12 cellular contexts compared by ENCODE assay signal in the genomic region with DNA sequence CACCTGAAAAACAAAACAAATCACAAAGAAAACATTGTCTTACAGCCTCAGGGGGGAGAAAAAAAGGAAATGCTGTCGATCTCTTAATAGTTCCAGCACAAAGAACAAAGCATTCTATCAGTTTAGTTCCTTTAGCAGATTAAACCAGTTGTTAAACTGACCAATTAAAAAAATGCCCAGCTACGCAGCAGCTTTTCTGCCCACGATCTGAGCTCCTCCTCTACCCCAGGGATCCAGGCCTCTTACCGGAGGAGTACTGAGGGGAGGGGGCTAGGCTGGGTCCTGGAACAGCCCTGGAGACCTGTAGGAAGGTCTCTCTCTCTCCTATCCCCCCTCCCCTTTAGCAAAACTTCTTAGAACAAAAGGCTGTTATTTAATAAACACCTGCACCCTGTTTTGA. TPM values are rescaled to one million over a fixed set of nuclear protein-coding genes. Genes with fewer than 3 reads are reported as not detected.
DNase-seq lines count a peak whose midpoint lies in the region; ATAC-seq, FAIRE-seq and TF ChIP-seq lines count a peak whose summit lies in the region.
"Had no signal": no experiment of that assay in that cellular context is flagged by ENCODE, and none has a peak within 500 bp of the region (broad histone marks: within the 10 kb centered on the region; RNA-seq: fewer than 3 reads in every experiment).

No MANE protein-coding gene starts in this region.

- peaks cover 53% of the 10 kb centered on the region for H3K4me1 Mint-ChIP-seq in HFFc6 (ENCODE audit: low read depth)

- in situ Hi-C loops in K562 (cut with MboI) = no loop called here

- H2AFZ ChIP-seq in K562 (ENCODE audit: low read depth, low read length) (0 out of 2 replicates have a peak overlapping the region, but pooled peaks have one; percentile 6), keratinocyte (ENCODE audit: control insufficient read depth, low read length) (no peak overlapping the region), Karpas-422 (ENCODE audit: low read length) (no peak overlapping the region)

- H4K20me1 ChIP-seq in K562 (replicated peaks; ENCODE audit: control insufficient read depth, insufficient read depth, low read length) (no peaks in the 10 kb centered on the region), keratinocyte (ENCODE audit: control insufficient read depth, extremely low read depth, insufficient read depth, low read length) (no peaks in the 10 kb centered on the region), Karpas-422 (ENCODE audit: insufficient read depth, low read depth, low read length) (no peaks in the 10 kb centered on the region)

- no peak overlapping the region for H3K4me3 Mint-ChIP-seq in HFFc6
- H3K4me3 Mint-ChIP-seq: activated CD8-positive, alpha-beta T cell treated with anti-CD3 and anti-CD28 coated beads, Interleukin-2, amount 10 ng/mL, durations not matched to agents 7 days and 5 days; CD4-positive, alpha-beta T cell had no signal

- H3K27ac ChIP-seq in K562 (ENCODE audit: extremely low read depth, low read depth, low read length) = no peak overlapping the region
- H3K27ac ChIP-seq in keratinocyte (ENCODE audit: control insufficient read depth, insufficient read depth, low read length) = peak overlapping the region; percentile 82
- peak overlapping the region in 4 of 8 donors; percentile 4 to 36 (median 24) for H3K27ac ChIP-seq in spleen
- H3K27ac ChIP-seq in Karpas-422 (ENCODE audit: low read length) = no peak overlapping the region

- H3K4me3 ChIP-seq in K562 (no peak overlapping the region), keratinocyte (ENCODE audit: control insufficient read depth in 2 of 3, extremely low read depth in 1 of 3, insufficient read depth in 2 of 3, low read depth in 1 of 3, low read length in 3 of 3) (peak overlapping the region in 1 of 3 experiments; percentile 40), spleen (no peak overlapping the region), Karpas-422 (ENCODE audit: low read length) (no peak overlapping the region)

- H3K79me2 ChIP-seq in K562 (ENCODE audit: control insufficient read depth, insufficient read depth, low read length) (no peaks in the 10 kb centered on the region), keratinocyte (ENCODE audit: control insufficient read depth, insufficient read depth, low read length) (peaks cover 92% of the 10 kb centered on the region), Karpas-422 (ENCODE audit: low read length) (no peaks in the 10 kb centered on the region)

- no peak for FAIRE-seq in K562 (lab: Jason Lieb, UNC)
- no peak for FAIRE-seq in keratinocyte (lab: Jason Lieb, UNC)

- peaks cover 5% of the 10 kb centered on the region for H3K36me3 Mint-ChIP-seq in HFFc6 (ENCODE audit: low read depth)

- dilution Hi-C loops in keratinocyte (cut with MboI; ENCODE audit: extremely low pct_ligation_motif_present, low sequenced_read_pairs) = no loop called here

- WGBS in K562 (ENCODE audit: insufficient coverage, low coverage, missing lambda C conversion rate) = 34% methylated on average over 4 of the region's 4 CpGs
- WGBS in spleen, 5 donors = 66 to 80% (median 73%) methylated on average over 4 of the region's 4 CpGs

- BruUV-seq in K562 (replicated peaks; lab: Mats Ljungman, UMichigan) = no TSS peak

- POLR2A ChIA-PET in K562 (lab: Yijun Ruan, JAX) = interaction anchor here (0.6 to 1.6 kb wide), 5 partner anchors 29 to 1175 kb away, joined by 3 to 5 read pairs (median 3); no protein-coding TSS in a partner anchor

- DNase-seq in HFFc6 (no peak), K562 (ENCODE audit: extremely low read depth in 1 of 4, low spot score in 3 of 4) (no peak), keratinocyte (ENCODE audit: low read depth, low spot score) (no peak), spleen (peak; percentile 2), Karpas-422 (no peak), NCI-H1694 treated with DMSO at 0.1 percent for 48 hours (lab: John Stamatoyannopoulos, UW) (no peak)
- DNase-seq in stimulated activated CD4-positive, alpha-beta T cell treated with anti-CD3 and anti-CD28 coated beads, Interleukin-4, amount 100 ng/mL, for 1 hour = no peak
- DNase-seq: activated CD8-positive, alpha-beta T cell treated with anti-CD3 and anti-CD28 coated beads, Interleukin-2, amount 10 ng/mL, durations not matched to agents 7 days and 5 days; CD4-positive, alpha-beta T cell; left colon; stimulated activated naive CD4-positive, alpha-beta T cell had no signal

- CTCF ChIA-PET in K562 (lab: Yijun Ruan, JAX; ENCODE audit: low intra/inter-chr PET ratio) = no interaction called here

- no peaks in the 10 kb centered on the region; the same call in 1 of the 2 replicates for H3K27me3 Mint-ChIP-seq in HFFc6 (ENCODE audit: insufficient read depth)
- H3K27me3 Mint-ChIP-seq: CD4-positive, alpha-beta T cell had no signal

- H3K27ac Mint-ChIP-seq in HFFc6 = peak overlapping the region; percentile 34; the same call in 1 of the 2 replicates
- H3K27ac Mint-ChIP-seq: activated CD8-positive, alpha-beta T cell treated with anti-CD3 and anti-CD28 coated beads, Interleukin-2, amount 10 ng/mL, durations not matched to agents 7 days and 5 days; CD4-positive, alpha-beta T cell had no signal

- TF ChIP-seq POLR2A in K562 (conservative IDR thresholded peaks at IDR 0.05) (no peak), spleen (IDR thresholded peaks at IDR 0.05) (no peak)

- H3K27me3 ChIP-seq in K562 (ENCODE audit: control insufficient read depth in 2 of 2, insufficient read depth in 2 of 2, low read length in 2 of 2) (peaks cover 0 to 3% of the 10 kb centered on the region in 2 experiments; a peak in 2 of 5 replicates), keratinocyte (ENCODE audit: control insufficient read depth, extremely low read depth, insufficient read depth, low read length) (no peaks in the 10 kb centered on the region), spleen (replicated peaks in 1 of 7) (no peaks in the 10 kb centered on the region), Karpas-422 (ENCODE audit: low read length) (no peaks in the 10 kb centered on the region)

- no peak for ATAC-seq in K562
- ATAC-seq in HG02763 (IDR thresholded peaks at IDR 0.05; ENCODE audit: unreplicated experiment) = no peak
- ATAC-seq: activated CD8-positive, alpha-beta T cell treated with anti-CD3 and anti-CD28 coated beads, Interleukin-2, amount 10 ng/mL, durations not matched to agents 7 days and 5 days had no signal

- no peaks in the 10 kb centered on the region for H3K9me3 Mint-ChIP-seq in HFFc6
- H3K9me3 Mint-ChIP-seq: CD4-positive, alpha-beta T cell had no signal

- H3K4me1 ChIP-seq in K562 (replicated peaks in 1 of 2; ENCODE audit: control insufficient read depth in 2 of 2, insufficient read depth in 2 of 2, low read length in 2 of 2) = peaks cover 3 to 4% of the 10 kb centered on the region in 2 experiments; a peak in 3 of 5 replicates
- H3K4me1 ChIP-seq in keratinocyte (ENCODE audit: control insufficient read depth, extremely low read depth, insufficient read depth, low read length) = peaks cover 62% of the 10 kb centered on the region
- peaks cover 0 to 22% (median 6%) of the 10 kb centered on the region in 6 donors for H3K4me1 ChIP-seq in spleen
- peaks cover 11% of the 10 kb centered on the region for H3K4me1 ChIP-seq in Karpas-422 (ENCODE audit: low read length)

- no peak overlapping the region for H3K4me2 ChIP-seq in K562 (ENCODE audit: insufficient read depth, low read length)
- H3K4me2 ChIP-seq in keratinocyte (ENCODE audit: control insufficient read depth, extremely low read depth, insufficient read depth, low read depth, low read length) = peak overlapping the region; percentile 39
- H3K4me2 ChIP-seq in Karpas-422 (ENCODE audit: low read depth, low read length, poor library complexity, severe bottlenecking) = no peak overlapping the region

- no peak for TF ChIP-seq CTCF in HFFc6 (IDR thresholded peaks at IDR 0.05)
- no peak for TF ChIP-seq CTCF in K562 (IDR thresholded peaks at IDR 0.05 in 2 of 3, conservative IDR thresholded peaks at IDR 0.05 in 1 of 3; ENCODE audit: insufficient read depth in 2 of 3, low read depth in 1 of 3, low read length in 3 of 3)
- TF ChIP-seq CTCF in keratinocyte (optimal IDR thresholded peaks at IDR 0.05 in 1 of 3, IDR thresholded peaks at IDR 0.05 in 1 of 3, conservative IDR thresholded peaks at IDR 0.05 in 1 of 3; ENCODE audit: extremely low read depth in 1 of 3, insufficient read depth in 2 of 3, low read length in 3 of 3) = no peak
- no peak for TF ChIP-seq CTCF in spleen (IDR thresholded peaks at IDR 0.05 in 8 of 11, conservative IDR thresholded peaks at IDR 0.05 in 3 of 11)

- H3K9ac ChIP-seq in K562 (ENCODE audit: insufficient read depth in 1 of 2, low read depth in 2 of 2, low read length in 2 of 2) (no peak overlapping the region), keratinocyte (ENCODE audit: control insufficient read depth, extremely low read depth, insufficient read depth, low read length) (peak overlapping the region; percentile 61), Karpas-422 (ENCODE audit: low read length) (no peak overlapping the region)

- intact Hi-C loops in K562 (cut with micrococcal nuclease) (no loop called here), spleen (cut with DNase I; ENCODE audit: low total_unique reads) (no loop called here)

- peaks cover 3% of the 10 kb centered on the region for H3K9me1 ChIP-seq in K562 (ENCODE audit: control insufficient read depth, insufficient read depth, low read length)
- H3K9me1 ChIP-seq in keratinocyte (ENCODE audit: control insufficient read depth, extremely low read depth, insufficient read depth, low read length) = no peaks in the 10 kb centered on the region

- TF ChIP-seq EP300 in K562 (IDR thresholded peaks at IDR 0.05; ENCODE audit: low read length) = no peak

- H3K9me3 ChIP-seq in K562 (replicated peaks; ENCODE audit: control insufficient read depth, insufficient read depth, low read depth, low read length) (no peaks in the 10 kb centered on the region), keratinocyte (ENCODE audit: control insufficient read depth, low read depth, low read length) (no peaks in the 10 kb centered on the region), spleen (no peaks in the 10 kb centered on the region), Karpas-422 (ENCODE audit: low read length) (no peaks in the 10 kb centered on the region)

- TF ChIP-seq RAD21 in K562 (CRISPR knock-in tag; conservative IDR thresholded peaks at IDR 0.05 in 1 of 2, IDR thresholded peaks at IDR 0.05 in 1 of 2) = no peak

- H3K9me2 ChIP-seq in Karpas-422 (replicated peaks; ENCODE audit: insufficient read depth, low read length) = no peaks in the 10 kb centered on the region

- H3K36me3 ChIP-seq in K562 (ENCODE audit: control insufficient read depth, insufficient read depth, low read length) = no peaks in the 10 kb centered on the region
- no peaks in the 10 kb centered on the region for H3K36me3 ChIP-seq in keratinocyte (ENCODE audit: control insufficient read depth in 2 of 2, extremely low read depth in 1 of 2, insufficient read depth in 2 of 2, low read length in 2 of 2)
- no peaks in the 10 kb centered on the region for H3K36me3 ChIP-seq in spleen
- H3K36me3 ChIP-seq in Karpas-422 (ENCODE audit: insufficient read depth, low read length) = no peaks in the 10 kb centered on the region

RNA-seq across cellular contexts. Expression of a gene that starts 13.4 kb away (rescaled TPM):
- total RNA-seq in HFFc6 (2021; fragmentation: NEBNext Ultra II Directional; extraction: Animal tissue kit (Norgen Biotek cat#: 25700)) = 100 to 1,000 TPM in 1 of 6 experiments, 10 to 100 TPM in 5; 62.8 to 115 (median 66.7) TPM
- 22.2 and 40.3 TPM in 2 replicates for total RNA-seq in K562 (2011; cell fraction: chromatin; rRNA removed; ENCODE audit: low replicate concordance)
- total RNA-seq in K562 (2011; cell fraction: nucleolus; rRNA removed) = 21.8 and 28.2 TPM in 2 replicates
- total RNA-seq in K562 (2011; cell fraction: nucleoplasm; rRNA removed) = 25.1 and 31.5 TPM in 2 replicates
- total RNA-seq in K562 (2014; rRNA removed) = 4.2 and 5.5 TPM in 2 replicates
- 2.8 and 3.6 TPM in 2 replicates for total RNA-seq in K562 (2014; rRNA removed; fragmentation: Illumina TruSeq; extraction: Trizol)
- 3.8 and 4.5 TPM in 2 replicates for total RNA-seq in K562 (2015; rRNA removed; fragmentation: Illumina TruSeq; extraction: Trizol)
- total RNA-seq in K562 (2021) = 6.8 and 7.3 TPM in 2 replicates
- polyA plus RNA-seq in K562 (2011; rRNA removed) = 5.2 and 11.2 TPM in 2 replicates
- polyA plus RNA-seq in K562 (2011; cell fraction: cytosol; rRNA removed) = 7.6 and 9.5 TPM in 2 replicates
- polyA plus RNA-seq in K562 (2011; cell fraction: nucleus; rRNA removed) = 20.2 and 31.7 TPM in 2 replicates
- polyA plus RNA-seq in K562 (2012) = 6.4 and 11.6 TPM in 2 replicates
- 3.9 and 4.6 TPM in 2 replicates for polyA plus RNA-seq in K562 (2014; fragmentation: Illumina TruSeq; extraction: Trizol)
- under 1 TPM; 0.20 to 0.24 TPM for polyA plus RNA-seq in K562 (2014; fragmentation: Nextera tagmentation; extraction: Ambion mirVana)
- 4.2 and 4.7 TPM in 2 replicates for polyA plus RNA-seq in K562 (2014; rRNA removed)
- 6.3 and 6.5 TPM in 2 replicates for polyA minus RNA-seq in K562 (2011; rRNA and poly(A)+ RNA removed)
- 6.1 and 9.0 TPM in 2 replicates for polyA minus RNA-seq in K562 (2011; cell fraction: cytosol; rRNA and poly(A)+ RNA removed)
- 7.5 and 12.9 TPM in 2 replicates for polyA minus RNA-seq in K562 (2011; cell fraction: nucleus; rRNA and poly(A)+ RNA removed)
- polyA plus RNA-seq in keratinocyte = 58.8 to 88.8 TPM (median 81.0 TPM) in 3 replicates
- 20.5 TPM for polyA plus RNA-seq in keratinocyte (2011; ENCODE audit: low read depth)
- 21.2 and 28.8 TPM in 2 replicates for polyA plus RNA-seq in keratinocyte (2011; cell fraction: cytosol; rRNA removed)
- 174 and 213 TPM in 2 replicates for polyA plus RNA-seq in keratinocyte (2011; cell fraction: nucleus; rRNA removed)
- 65.4 and 87.7 TPM in 2 replicates for polyA plus RNA-seq in keratinocyte (2012; ENCODE audit: low replicate concordance)
- 137 to 183 TPM (median 148 TPM) in 3 replicates for polyA minus RNA-seq in keratinocyte
- 114 TPM for polyA minus RNA-seq in keratinocyte (2011; cell fraction: cytosol; rRNA and poly(A)+ RNA removed)
- 207 and 218 TPM in 2 replicates for polyA minus RNA-seq in keratinocyte (2011; cell fraction: nucleus; rRNA and poly(A)+ RNA removed)
- 10 to 100 TPM; 20.4 to 66.4 (median 35.1) TPM for total RNA-seq in spleen
- polyA plus RNA-seq in spleen = 10 to 100 TPM in 1 of 3 donors, 1 to 10 TPM in 2; 6.0 to 13.0 (median 8.7) TPM
- total RNA-seq in Karpas-422 (2014; rRNA removed; shearing (Covaris generic); ENCODE audit: low replicate concordance) = 3.3 and 5.3 TPM in 2 replicates

RNA-seq across cellular contexts. Expression of a gene that starts 30.0 kb away (rescaled TPM):
- total RNA-seq in HFFc6 (2021; fragmentation: NEBNext Ultra II Directional; extraction: Animal tissue kit (Norgen Biotek cat#: 25700)) = 10 to 100 TPM; 10.7 to 12.6 (median 11.8) TPM
- total RNA-seq in K562 (2011; cell fraction: chromatin; rRNA removed; ENCODE audit: low replicate concordance) = 66.5 and 104 TPM in 2 replicates
- 57.0 and 62.8 TPM in 2 replicates for total RNA-seq in K562 (2011; cell fraction: nucleolus; rRNA removed)
- 55.2 and 63.2 TPM in 2 replicates for total RNA-seq in K562 (2011; cell fraction: nucleoplasm; rRNA removed)
- total RNA-seq in K562 (2014; rRNA removed) (7.8 and 8.2 TPM in 2 replicates), K562 (2014; rRNA removed; fragmentation: Illumina TruSeq; extraction: Trizol) (3.5 and 5.9 TPM in 2 replicates), K562 (2015; rRNA removed; fragmentation: Illumina TruSeq; extraction: Trizol) (5.7 TPM in 2 replicates), K562 (2021) (12.7 and 14.3 TPM in 2 replicates), spleen (10 to 100 TPM; 19.6 to 27.0 (median 21.5) TPM)
- polyA plus RNA-seq in K562 (2011; rRNA removed) (13.0 and 28.0 TPM in 2 replicates), K562 (2014; fragmentation: Illumina TruSeq; extraction: Trizol) (7.4 and 7.7 TPM in 2 replicates), K562 (2014; fragmentation: Nextera tagmentation; extraction: Ambion mirVana) (1 to 10 TPM; 1.7 to 3.0 TPM), K562 (2014; rRNA removed) (8.5 and 16.2 TPM in 2 replicates), keratinocyte (8.3 to 15.2 TPM (median 8.8 TPM) in 3 replicates), spleen (10 to 100 TPM; 13.2 to 20.0 (median 19.2) TPM)
- polyA plus RNA-seq in K562 (2011; cell fraction: cytosol; rRNA removed) = 8.8 and 11.0 TPM in 2 replicates
- polyA plus RNA-seq in K562 (2011; cell fraction: nucleus; rRNA removed) = 61.4 and 88.8 TPM in 2 replicates
- polyA plus RNA-seq in K562 (2012) = 10.2 and 26.7 TPM in 2 replicates
- polyA minus RNA-seq in K562 (2011; rRNA and poly(A)+ RNA removed) = 8.1 and 12.4 TPM in 2 replicates
- 4.9 and 7.6 TPM in 2 replicates for polyA minus RNA-seq in K562 (2011; cell fraction: cytosol; rRNA and poly(A)+ RNA removed)
- 13.9 and 24.8 TPM in 2 replicates for polyA minus RNA-seq in K562 (2011; cell fraction: nucleus; rRNA and poly(A)+ RNA removed)
- polyA plus RNA-seq in keratinocyte (2011; ENCODE audit: low read depth) = 7.9 TPM
- 3.9 and 5.4 TPM in 2 replicates for polyA plus RNA-seq in keratinocyte (2011; cell fraction: cytosol; rRNA removed)
- polyA plus RNA-seq in keratinocyte (2011; cell fraction: nucleus; rRNA removed) = 24.8 and 29.9 TPM in 2 replicates
- polyA plus RNA-seq in keratinocyte (2012; ENCODE audit: low replicate concordance) = 9.3 and 10.9 TPM in 2 replicates
- polyA minus RNA-seq in keratinocyte = 8.7 to 20.4 TPM (median 12.8 TPM) in 3 replicates
- 6.7 TPM for polyA minus RNA-seq in keratinocyte (2011; cell fraction: cytosol; rRNA and poly(A)+ RNA removed)
- 6.4 and 11.9 TPM in 2 replicates for polyA minus RNA-seq in keratinocyte (2011; cell fraction: nucleus; rRNA and poly(A)+ RNA removed)
- 13.8 and 29.3 TPM in 2 replicates for total RNA-seq in Karpas-422 (2014; rRNA removed; shearing (Covaris generic); ENCODE audit: low replicate concordance)

RNA-seq across cellular contexts. Expression of a gene that starts 30.2 kb away (rescaled TPM):
- total RNA-seq in HFFc6 (2021; fragmentation: NEBNext Ultra II Directional; extraction: Animal tissue kit (Norgen Biotek cat#: 25700)) = 10 to 100 TPM; 52.6 to 62.9 (median 58.7) TPM
- 55.0 and 103 TPM in 2 replicates for total RNA-seq in K562 (2011; cell fraction: chromatin; rRNA removed; ENCODE audit: low replicate concordance)
- 75.3 and 93.7 TPM in 2 replicates for total RNA-seq in K562 (2011; cell fraction: nucleolus; rRNA removed)
- total RNA-seq in K562 (2011; cell fraction: nucleoplasm; rRNA removed) = 73.5 and 75.7 TPM in 2 replicates
- 87.3 and 125 TPM in 2 replicates for total RNA-seq in K562 (2014; rRNA removed)
- 95.4 and 98.5 TPM in 2 replicates for total RNA-seq in K562 (2014; rRNA removed; fragmentation: Illumina TruSeq; extraction: Trizol)
- total RNA-seq in K562 (2015; rRNA removed; fragmentation: Illumina TruSeq; extraction: Trizol) = 121 and 125 TPM in 2 replicates
- total RNA-seq in K562 (2021) = 254 and 262 TPM in 2 replicates
- 80.6 and 130 TPM in 2 replicates for polyA plus RNA-seq in K562 (2011; rRNA removed)
- 93.9 and 148 TPM in 2 replicates for polyA plus RNA-seq in K562 (2011; cell fraction: cytosol; rRNA removed)
- polyA plus RNA-seq in K562 (2011; cell fraction: nucleus; rRNA removed) = 109 and 125 TPM in 2 replicates
- 159 and 194 TPM in 2 replicates for polyA plus RNA-seq in K562 (2012)
- polyA plus RNA-seq in K562 (2014; fragmentation: Illumina TruSeq; extraction: Trizol) = 195 and 200 TPM in 2 replicates
- 100 to 1,000 TPM in 1 of 2 experiments, 10 to 100 TPM in 1; 63.1 to 130 TPM for polyA plus RNA-seq in K562 (2014; fragmentation: Nextera tagmentation; extraction: Ambion mirVana)
- 131 and 157 TPM in 2 replicates for polyA plus RNA-seq in K562 (2014; rRNA removed)
- 55.0 and 56.7 TPM in 2 replicates for polyA minus RNA-seq in K562 (2011; rRNA and poly(A)+ RNA removed)
- 65.4 and 78.7 TPM in 2 replicates for polyA minus RNA-seq in K562 (2011; cell fraction: cytosol; rRNA and poly(A)+ RNA removed)
- polyA minus RNA-seq in K562 (2011; cell fraction: nucleus; rRNA and poly(A)+ RNA removed) = 19.1 and 29.4 TPM in 2 replicates
- polyA plus RNA-seq in keratinocyte = 25.6 to 36.0 TPM (median 27.4 TPM) in 3 replicates
- 21.2 TPM for polyA plus RNA-seq in keratinocyte (2011; ENCODE audit: low read depth)
- 13.2 and 21.0 TPM in 2 replicates for polyA plus RNA-seq in keratinocyte (2011; cell fraction: cytosol; rRNA removed)
- polyA plus RNA-seq in keratinocyte (2011; cell fraction: nucleus; rRNA removed) = 24.3 and 33.7 TPM in 2 replicates
- 52.2 and 59.4 TPM in 2 replicates for polyA plus RNA-seq in keratinocyte (2012; ENCODE audit: low replicate concordance)
- polyA minus RNA-seq in keratinocyte = 12.1 to 26.4 TPM (median 12.9 TPM) in 3 replicates
- 37.8 TPM for polyA minus RNA-seq in keratinocyte (2011; cell fraction: cytosol; rRNA and poly(A)+ RNA removed)
- 6.5 and 8.2 TPM in 2 replicates for polyA minus RNA-seq in keratinocyte (2011; cell fraction: nucleus; rRNA and poly(A)+ RNA removed)
- total RNA-seq in spleen = 10 to 100 TPM; 11.0 to 43.4 (median 31.0) TPM
- polyA plus RNA-seq in spleen = 10 to 100 TPM; 47.9 to 53.9 (median 52.7) TPM
- 21.3 and 40.9 TPM in 2 replicates for total RNA-seq in Karpas-422 (2014; rRNA removed; shearing (Covaris generic); ENCODE audit: low replicate concordance)

RNA-seq across cellular contexts. Expression of a gene that starts 35.8 kb away (rescaled TPM):
- 10 to 100 TPM; 33.7 to 50.3 (median 37.0) TPM for total RNA-seq in HFFc6 (2021; fragmentation: NEBNext Ultra II Directional; extraction: Animal tissue kit (Norgen Biotek cat#: 25700))
- 70.4 and 175 TPM in 2 replicates for total RNA-seq in K562 (2011; cell fraction: chromatin; rRNA removed; ENCODE audit: low replicate concordance)
- 86.6 and 96.7 TPM in 2 replicates for total RNA-seq in K562 (2011; cell fraction: nucleolus; rRNA removed)
- 50.5 and 66.0 TPM in 2 replicates for total RNA-seq in K562 (2011; cell fraction: nucleoplasm; rRNA removed)
- total RNA-seq in K562 (2014; rRNA removed) (8.6 and 10.9 TPM in 2 replicates), K562 (2014; rRNA removed; fragmentation: Illumina TruSeq; extraction: Trizol) (3.7 and 4.8 TPM in 2 replicates), K562 (2015; rRNA removed; fragmentation: Illumina TruSeq; extraction: Trizol) (8.0 and 8.3 TPM in 2 replicates), K562 (2021) (13.5 and 14.7 TPM in 2 replicates), spleen (10 to 100 TPM; 11.8 to 23.1 (median 13.7) TPM)
- polyA plus RNA-seq in K562 (2011; rRNA removed) (20.1 and 40.1 TPM in 2 replicates), K562 (2014; fragmentation: Illumina TruSeq; extraction: Trizol) (10.2 and 10.4 TPM in 2 replicates), K562 (2014; fragmentation: Nextera tagmentation; extraction: Ambion mirVana) (under 1 TPM; 0.44 to 0.74 TPM), K562 (2014; rRNA removed) (11.9 and 14.3 TPM in 2 replicates), keratinocyte (8.1 to 15.0 TPM (median 10.4 TPM) in 3 replicates), spleen (1 to 10 TPM; 3.6 to 7.7 (median 4.9) TPM)
- 28.7 and 31.1 TPM in 2 replicates for polyA plus RNA-seq in K562 (2011; cell fraction: cytosol; rRNA removed)
- polyA plus RNA-seq in K562 (2011; cell fraction: nucleus; rRNA removed) = 166 and 186 TPM in 2 replicates
- polyA plus RNA-seq in K562 (2012) = 16.0 and 41.6 TPM in 2 replicates
- polyA minus RNA-seq in K562 (2011; rRNA and poly(A)+ RNA removed) = 23.5 and 28.2 TPM in 2 replicates
- 16.0 and 23.6 TPM in 2 replicates for polyA minus RNA-seq in K562 (2011; cell fraction: cytosol; rRNA and poly(A)+ RNA removed)
- 33.4 and 49.4 TPM in 2 replicates for polyA minus RNA-seq in K562 (2011; cell fraction: nucleus; rRNA and poly(A)+ RNA removed)
- 4.6 TPM for polyA plus RNA-seq in keratinocyte (2011; ENCODE audit: low read depth)
- polyA plus RNA-seq in keratinocyte (2011; cell fraction: cytosol; rRNA removed) = 5.7 and 8.6 TPM in 2 replicates
- 23.8 and 29.9 TPM in 2 replicates for polyA plus RNA-seq in keratinocyte (2011; cell fraction: nucleus; rRNA removed)
- polyA plus RNA-seq in keratinocyte (2012; ENCODE audit: low replicate concordance) = 8.8 and 10.9 TPM in 2 replicates
- 20.3 to 34.4 TPM (median 20.9 TPM) in 3 replicates for polyA minus RNA-seq in keratinocyte
- polyA minus RNA-seq in keratinocyte (2011; cell fraction: cytosol; rRNA and poly(A)+ RNA removed) = 13.4 TPM
- polyA minus RNA-seq in keratinocyte (2011; cell fraction: nucleus; rRNA and poly(A)+ RNA removed) = 22.1 and 22.4 TPM in 2 replicates
- total RNA-seq in Karpas-422 (2014; rRNA removed; shearing (Covaris generic); ENCODE audit: low replicate concordance) = 20.2 and 22.2 TPM in 2 replicates
